Comparison of ENCODE assay signal across 7 cellular contexts in the genomic region with DNA sequence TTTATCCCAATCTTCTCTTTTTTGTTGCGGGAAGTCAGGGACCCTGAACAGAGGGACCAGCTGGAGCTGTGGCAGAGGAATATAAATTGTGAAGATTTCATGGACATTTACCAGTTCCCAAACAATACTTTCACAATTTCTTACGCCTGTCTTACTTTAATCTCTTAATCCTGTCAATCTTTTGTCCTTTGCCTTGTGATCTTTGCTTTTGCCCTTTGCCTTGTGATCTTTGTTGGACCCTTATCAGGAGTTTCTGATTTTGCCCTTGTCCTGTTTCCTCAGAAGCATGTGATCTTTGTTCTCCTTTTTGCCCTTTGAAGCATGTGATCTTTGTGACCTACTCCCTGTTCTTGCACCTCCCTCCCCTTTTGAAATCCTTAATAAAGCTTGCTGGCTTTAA. TPM values are rescaled to one million over a fixed set of nuclear protein-coding genes. Genes with fewer than 3 reads are reported as not detected.
DNase-seq lines count a peak whose midpoint lies in the region; ATAC-seq and TF ChIP-seq lines count a peak whose summit lies in the region.
"Not testable (repeated sequence)": the region's sequence is repeated elsewhere in the genome, so short reads cannot be mapped to it uniquely, and the experiment has no call there.

No MANE protein-coding gene starts in this region.

- not testable (repeated sequence) for H3K79me2 ChIP-seq in OCI-LY7 (ENCODE audit: insufficient read depth, low read depth, low read length)

- H3K27ac ChIP-seq in CD4-positive, CD25-positive, alpha-beta regulatory T cell (ENCODE audit: insufficient read depth, low read length, poor library complexity, severe bottlenecking); OCI-LY7 (ENCODE audit: low read depth, low read length, poor library complexity, severe bottlenecking): not testable (repeated sequence)

- TSS peak; percentile 31 for BruUV-seq in OCI-LY7 (replicated peaks; lab: Mats Ljungman, UMichigan)

- H3K27me3 ChIP-seq in CD4-positive, CD25-positive, alpha-beta regulatory T cell (ENCODE audit: control insufficient read depth, insufficient read depth, low read length) = not testable (repeated sequence)

- H2AFZ ChIP-seq in OCI-LY7 (ENCODE audit: low read length) = not testable (repeated sequence)

- peaks cover 0 to 11% (median 2%) of the 10 kb centered on the region in 4 donors for H3K4me1 Mint-ChIP-seq in CD4-positive, CD25-positive, alpha-beta regulatory T cell
- not testable (repeated sequence) for H3K4me1 Mint-ChIP-seq in activated CD8-positive, alpha-beta T cell treated with anti-CD3 and anti-CD28 coated beads for 36 hours (ENCODE audit: low read depth); activated naive CD8-positive, alpha-beta T cell treated with anti-CD3 and anti-CD28 coated beads for 36 hours; glutamatergic neuron (ENCODE audit: low read depth, unreplicated experiment); naive thymus-derived CD8-positive, alpha-beta T cell; progenitor cell of endocrine pancreas (ENCODE audit: low read depth)

- peaks cover 0 to 14% (median 1%) of the 10 kb centered on the region in 7 donors for H3K9me3 Mint-ChIP-seq in CD4-positive, CD25-positive, alpha-beta regulatory T cell
- not testable (repeated sequence) for H3K9me3 Mint-ChIP-seq in activated CD8-positive, alpha-beta T cell treated with anti-CD3 and anti-CD28 coated beads for 36 hours; glutamatergic neuron (ENCODE audit: unreplicated experiment)
- H3K9me3 Mint-ChIP-seq in activated naive CD8-positive, alpha-beta T cell treated with anti-CD3 and anti-CD28 coated beads for 36 hours = peaks cover 10% of the 10 kb centered on the region
- peaks cover 3 to 19% (median 7%) of the 10 kb centered on the region in 9 donors for H3K9me3 Mint-ChIP-seq in naive thymus-derived CD8-positive, alpha-beta T cell
- H3K9me3 Mint-ChIP-seq in progenitor cell of endocrine pancreas (ENCODE audit: low read depth) = peaks cover 14% of the 10 kb centered on the region

- not testable (repeated sequence) for ATAC-seq in CD4-positive, CD25-positive, alpha-beta regulatory T cell (ENCODE audit: low read depth in 2 of 2); activated CD8-positive, alpha-beta T cell treated with anti-CD3 and anti-CD28 coated beads for 36 hours; naive thymus-derived CD8-positive, alpha-beta T cell

- not testable (repeated sequence) for TF ChIP-seq CTCF in OCI-LY7 (conservative IDR thresholded peaks at IDR 0.05; ENCODE audit: low read length); activated CD8-positive, alpha-beta T cell treated with anti-CD3 and anti-CD28 coated beads for 36 hours (IDR thresholded peaks at IDR 0.05); glutamatergic neuron (IDR thresholded peaks at IDR 0.05; ENCODE audit: partially characterized antibody, unreplicated experiment); progenitor cell of endocrine pancreas (IDR thresholded peaks at IDR 0.05; ENCODE audit: unreplicated experiment)

- not testable (repeated sequence) for H3K9me2 ChIP-seq in OCI-LY7 (ENCODE audit: insufficient read depth, low read length)

- peak overlapping the region in 2 of 3 donors; percentile 38 to 41 for H3K27ac Mint-ChIP-seq in CD4-positive, CD25-positive, alpha-beta regulatory T cell
- H3K27ac Mint-ChIP-seq in activated CD8-positive, alpha-beta T cell treated with anti-CD3 and anti-CD28 coated beads for 36 hours = peak overlapping the region; percentile 69
- peak overlapping the region; percentile 17 for H3K27ac Mint-ChIP-seq in activated naive CD8-positive, alpha-beta T cell treated with anti-CD3 and anti-CD28 coated beads for 36 hours
- peak overlapping the region; percentile 33 for H3K27ac Mint-ChIP-seq in glutamatergic neuron (ENCODE audit: unreplicated experiment)
- peak overlapping the region in 6 of 10 donors; percentile 21 to 69 (median 48) for H3K27ac Mint-ChIP-seq in naive thymus-derived CD8-positive, alpha-beta T cell
- H3K27ac Mint-ChIP-seq in progenitor cell of endocrine pancreas = peak overlapping the region; percentile 40

- not testable (repeated sequence) for H3K27me3 Mint-ChIP-seq in CD4-positive, CD25-positive, alpha-beta regulatory T cell; activated CD8-positive, alpha-beta T cell treated with anti-CD3 and anti-CD28 coated beads for 36 hours; activated naive CD8-positive, alpha-beta T cell treated with anti-CD3 and anti-CD28 coated beads for 36 hours; glutamatergic neuron (ENCODE audit: unreplicated experiment); naive thymus-derived CD8-positive, alpha-beta T cell; progenitor cell of endocrine pancreas

- H3K36me3 Mint-ChIP-seq in CD4-positive, CD25-positive, alpha-beta regulatory T cell = peaks cover 68% of the 10 kb centered on the region
- H3K36me3 Mint-ChIP-seq in activated CD8-positive, alpha-beta T cell treated with anti-CD3 and anti-CD28 coated beads for 36 hours (ENCODE audit: low read depth) = peaks cover 85% of the 10 kb centered on the region
- H3K36me3 Mint-ChIP-seq in activated naive CD8-positive, alpha-beta T cell treated with anti-CD3 and anti-CD28 coated beads for 36 hours = peaks cover 66% of the 10 kb centered on the region
- H3K36me3 Mint-ChIP-seq in glutamatergic neuron (ENCODE audit: unreplicated experiment) = peaks cover 24% of the 10 kb centered on the region
- peaks cover 26 to 90% (median 75%) of the 10 kb centered on the region in 3 donors for H3K36me3 Mint-ChIP-seq in naive thymus-derived CD8-positive, alpha-beta T cell
- H3K36me3 Mint-ChIP-seq in progenitor cell of endocrine pancreas (ENCODE audit: insufficient read depth) = peaks cover 68% of the 10 kb centered on the region

- peaks cover 78% of the 10 kb centered on the region for H3K36me3 ChIP-seq in CD4-positive, CD25-positive, alpha-beta regulatory T cell (ENCODE audit: control insufficient read depth, insufficient read depth, low read length)
- H3K36me3 ChIP-seq in OCI-LY7 (ENCODE audit: insufficient read depth, low read length) = peaks cover 93% of the 10 kb centered on the region

- peaks cover 2 to 11% of the 10 kb centered on the region in 2 experiments for H3K9me3 ChIP-seq in CD4-positive, CD25-positive, alpha-beta regulatory T cell (ENCODE audit: control insufficient read depth in 2 of 2, low read length in 2 of 2)
- not testable (repeated sequence) for H3K9me3 ChIP-seq in OCI-LY7 (ENCODE audit: low read length)

- CTCF ChIA-PET in OCI-LY7 (lab: Charles Lee; ENCODE audit: unreplicated experiment) = not testable (repeated sequence)
- CTCF ChIA-PET in activated CD8-positive, alpha-beta T cell treated with anti-CD3 and anti-CD28 coated beads for 36 hours (lab: Charles Lee) = interaction anchor here (0.8 to 1.1 kb wide), 2 partner anchors 9 to 13 kb away, joined by 3 read pairs; no protein-coding TSS in a partner anchor

- intact Hi-C loops in OCI-LY7 (cut with micrococcal nuclease; ENCODE audit: unreplicated experiment); activated CD8-positive, alpha-beta T cell treated with anti-CD3 and anti-CD28 coated beads for 36 hours (cut with micrococcal nuclease): not testable (repeated sequence)

- POLR2A ChIA-PET in OCI-LY7 (lab: Charles Lee); naive thymus-derived CD8-positive, alpha-beta T cell (lab: Charles Lee): not testable (repeated sequence)
- POLR2A ChIA-PET in activated CD8-positive, alpha-beta T cell treated with anti-CD3 and anti-CD28 coated beads for 36 hours (lab: Charles Lee) = interaction anchor here (0.9 to 1.9 kb wide), 2 partner anchors 36 to 45 kb away, joined by 3 to 7 read pairs; no protein-coding TSS in a partner anchor

- H3K4me2 ChIP-seq in OCI-LY7 (ENCODE audit: low read length) = not testable (repeated sequence)

- not testable (repeated sequence) for H4K20me1 ChIP-seq in OCI-LY7 (ENCODE audit: insufficient read depth, low read length)

- H3K4me3 Mint-ChIP-seq in CD4-positive, CD25-positive, alpha-beta regulatory T cell = peak overlapping the region in 1 of 4 donors; percentile 18
- not testable (repeated sequence) for H3K4me3 Mint-ChIP-seq in activated CD8-positive, alpha-beta T cell treated with anti-CD3 and anti-CD28 coated beads for 36 hours; activated naive CD8-positive, alpha-beta T cell treated with anti-CD3 and anti-CD28 coated beads for 36 hours; glutamatergic neuron (ENCODE audit: unreplicated experiment); naive thymus-derived CD8-positive, alpha-beta T cell; progenitor cell of endocrine pancreas (ENCODE audit: low read depth)

- not testable (repeated sequence) for H3K4me3 ChIP-seq in CD4-positive, CD25-positive, alpha-beta regulatory T cell (ENCODE audit: low read depth, low read length); OCI-LY7 (ENCODE audit: low read depth, low read length, poor library complexity, severe bottlenecking)

- DNase-seq in CD4-positive, CD25-positive, alpha-beta regulatory T cell; OCI-LY7 (ENCODE audit: low spot score); activated CD8-positive, alpha-beta T cell treated with anti-CD3 and anti-CD28 coated beads for 36 hours; activated naive CD8-positive, alpha-beta T cell treated with anti-CD3 and anti-CD28 coated beads for 36 hours; glutamatergic neuron; naive thymus-derived CD8-positive, alpha-beta T cell; progenitor cell of endocrine pancreas (ENCODE audit: low spot score, unreplicated experiment): not testable (repeated sequence)

- H3K4me1 ChIP-seq in CD4-positive, CD25-positive, alpha-beta regulatory T cell (ENCODE audit: control insufficient read depth, insufficient read depth, low read length, poor library complexity, severe bottlenecking); OCI-LY7 (ENCODE audit: insufficient read depth, low read length, poor library complexity, severe bottlenecking): not testable (repeated sequence)

RNA-seq across cellular contexts. Expression of gene NEMF, which starts 36.5 kb away (rescaled TPM):
- 79.6 TPM for total RNA-seq in CD4-positive, CD25-positive, alpha-beta regulatory T cell
- polyA plus RNA-seq in CD4-positive, CD25-positive, alpha-beta regulatory T cell = 10 to 100 TPM; 32.6 to 40.5 (median 36.1) TPM
- total RNA-seq in OCI-LY7 (2014; rRNA removed; shearing (Covaris generic)) = 63.2 and 71.3 TPM in 2 replicates
- 67.5 and 79.4 TPM in 2 replicates for total RNA-seq in OCI-LY7 (2022)
- total RNA-seq in activated CD8-positive, alpha-beta T cell treated with anti-CD3 and anti-CD28 coated beads for 36 hours = 10 to 100 TPM; 62.3 to 63.8 TPM
- total RNA-seq in activated naive CD8-positive, alpha-beta T cell treated with anti-CD3 and anti-CD28 coated beads for 36 hours = 10 to 100 TPM; 53.7 to 64.6 TPM
- total RNA-seq in glutamatergic neuron (ENCODE audit: unreplicated experiment) = 78.8 TPM
- total RNA-seq in naive thymus-derived CD8-positive, alpha-beta T cell = 100 to 1,000 TPM; 121 to 122 TPM
- polyA plus RNA-seq in naive thymus-derived CD8-positive, alpha-beta T cell = 10 to 100 TPM; 39.6 to 46.1 (median 43.5) TPM
- 86.1 and 86.8 TPM in 2 replicates for total RNA-seq in progenitor cell of endocrine pancreas

RNA-seq across cellular contexts. Expression of gene KLHDC2, which starts 48.2 kb away (rescaled TPM):
- total RNA-seq in CD4-positive, CD25-positive, alpha-beta regulatory T cell = 81.1 TPM
- polyA plus RNA-seq in CD4-positive, CD25-positive, alpha-beta regulatory T cell = 100 to 1,000 TPM in 3 of 4 donors, 10 to 100 TPM in 1; 95.7 to 124 (median 117) TPM
- total RNA-seq in OCI-LY7 (2014; rRNA removed; shearing (Covaris generic)) = 55.7 and 68.0 TPM in 2 replicates
- total RNA-seq in OCI-LY7 (2022) (53.7 and 64.9 TPM in 2 replicates), glutamatergic neuron (ENCODE audit: unreplicated experiment) (48.7 TPM), progenitor cell of endocrine pancreas (79.9 and 80.0 TPM in 2 replicates)
- 10 to 100 TPM; 21.1 to 23.4 TPM for total RNA-seq in activated CD8-positive, alpha-beta T cell treated with anti-CD3 and anti-CD28 coated beads for 36 hours
- 10 to 100 TPM; 20.8 to 21.5 TPM for total RNA-seq in activated naive CD8-positive, alpha-beta T cell treated with anti-CD3 and anti-CD28 coated beads for 36 hours
- total RNA-seq in naive thymus-derived CD8-positive, alpha-beta T cell = 10 to 100 TPM; 93.3 to 96.6 TPM
- polyA plus RNA-seq in naive thymus-derived CD8-positive, alpha-beta T cell = 10 to 100 TPM; 72.5 to 77.4 (median 75.5) TPM

Comparison
In these comparisons a context has a peak if more than half of its experiments do, and no peak if none do; other contexts are left out.
1. H3K27ac Mint-ChIP-seq: peak in every context shown above with its lines; median percentile 69 in activated CD8-positive, alpha-beta T cell treated with anti-CD3 and anti-CD28 coated beads for 36 hours; 48 in naive thymus-derived CD8-positive, alpha-beta T cell; 40 in progenitor cell of endocrine pancreas; 40 in CD4-positive, CD25-positive, alpha-beta regulatory T cell; 33 in glutamatergic neuron; 17 in activated naive CD8-positive, alpha-beta T cell treated with anti-CD3 and anti-CD28 coated beads for 36 hours.